2 cellular contexts compared by ENCODE assay signal in the genomic region with DNA sequence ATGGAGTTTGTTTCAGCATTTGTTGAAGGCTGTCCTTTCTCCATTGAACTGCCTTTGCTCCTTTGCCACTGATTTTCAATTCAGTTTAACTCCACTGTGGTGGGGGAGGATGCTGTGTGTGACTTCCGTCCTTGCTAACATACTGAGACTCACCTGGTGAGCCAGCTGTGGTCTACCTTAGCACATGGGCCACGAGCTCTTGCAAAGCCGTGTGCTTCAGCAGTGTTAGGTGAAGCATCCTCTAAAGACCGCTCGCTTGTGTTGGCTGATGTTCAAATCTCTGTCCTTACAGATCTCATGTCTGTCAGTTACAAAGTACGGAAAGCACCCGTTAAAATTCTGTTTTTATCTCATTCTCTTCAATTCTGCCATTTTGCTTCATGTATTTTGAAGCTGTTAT.
TF ChIP-seq lines count a peak whose summit lies in the region.

No MANE protein-coding gene starts in this region.

TF ChIP-seq in IMR-90, 13 proteins besides CTCF, POLR2A, EP300 and RAD21:
- no peak for TF ChIP-seq CEBPB (IDR thresholded peaks at IDR 0.05; ENCODE audit: low read depth, low read length)
- no peak for TF ChIP-seq MAFK (IDR thresholded peaks at IDR 0.05; ENCODE audit: low read depth, low read length)
- no peak for TF ChIP-seq SMC3 (IDR thresholded peaks at IDR 0.05; ENCODE audit: low read depth, low read length)
- TF ChIP-seq MXI1 (IDR thresholded peaks at IDR 0.05; ENCODE audit: borderline replicate concordance, low read depth, low read length): no peak
- no peak for TF ChIP-seq FOS (IDR thresholded peaks at IDR 0.05; ENCODE audit: low read depth, low read length)
- no peak for TF ChIP-seq RCOR1 (IDR thresholded peaks at IDR 0.05; ENCODE audit: insufficient replicate concordance, low read length)
- no peak for TF ChIP-seq RFX5 (IDR thresholded peaks at IDR 0.05; ENCODE audit: low read depth, low read length)
- TF ChIP-seq, protein P1, sequence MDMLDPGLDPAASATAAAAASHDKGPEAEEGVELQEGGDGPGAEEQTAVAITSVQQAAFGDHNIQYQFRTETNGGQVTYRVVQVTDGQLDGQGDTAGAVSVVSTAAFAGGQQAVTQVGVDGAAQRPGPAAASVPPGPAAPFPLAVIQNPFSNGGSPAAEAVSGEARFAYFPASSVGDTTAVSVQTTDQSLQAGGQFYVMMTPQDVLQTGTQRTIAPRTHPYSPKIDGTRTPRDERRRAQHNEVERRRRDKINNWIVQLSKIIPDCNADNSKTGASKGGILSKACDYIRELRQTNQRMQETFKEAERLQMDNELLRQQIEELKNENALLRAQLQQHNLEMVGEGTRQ (IDR thresholded peaks at IDR 0.05; ENCODE audit: low read depth, low read length): no peak
- TF ChIP-seq, protein P2, sequence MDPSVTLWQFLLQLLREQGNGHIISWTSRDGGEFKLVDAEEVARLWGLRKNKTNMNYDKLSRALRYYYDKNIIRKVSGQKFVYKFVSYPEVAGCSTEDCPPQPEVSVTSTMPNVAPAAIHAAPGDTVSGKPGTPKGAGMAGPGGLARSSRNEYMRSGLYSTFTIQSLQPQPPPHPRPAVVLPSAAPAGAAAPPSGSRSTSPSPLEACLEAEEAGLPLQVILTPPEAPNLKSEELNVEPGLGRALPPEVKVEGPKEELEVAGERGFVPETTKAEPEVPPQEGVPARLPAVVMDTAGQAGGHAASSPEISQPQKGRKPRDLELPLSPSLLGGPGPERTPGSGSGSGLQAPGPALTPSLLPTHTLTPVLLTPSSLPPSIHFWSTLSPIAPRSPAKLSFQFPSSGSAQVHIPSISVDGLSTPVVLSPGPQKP (IDR thresholded peaks at IDR 0.05; ENCODE audit: borderline replicate concordance, low read depth, low read length): no peak

TF ChIP-seq in H1, 55 proteins besides CTCF, POLR2A, EP300 and RAD21:
- no peak for TF ChIP-seq CBX5 (IDR thresholded peaks at IDR 0.05; ENCODE audit: low read depth, low read length)
- TF ChIP-seq, protein P3, sequence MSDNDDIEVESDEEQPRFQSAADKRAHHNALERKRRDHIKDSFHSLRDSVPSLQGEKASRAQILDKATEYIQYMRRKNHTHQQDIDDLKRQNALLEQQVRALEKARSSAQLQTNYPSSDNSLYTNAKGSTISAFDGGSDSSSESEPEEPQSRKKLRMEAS (IDR thresholded peaks at IDR 0.05): peak; percentile 45; the same call in 1 of the 2 replicates
- no peak for TF ChIP-seq BACH1 (IDR thresholded peaks at IDR 0.05; ENCODE audit: low read length)
